Comparison of ENCODE assay signal across 11 cellular contexts in the genomic region with DNA sequence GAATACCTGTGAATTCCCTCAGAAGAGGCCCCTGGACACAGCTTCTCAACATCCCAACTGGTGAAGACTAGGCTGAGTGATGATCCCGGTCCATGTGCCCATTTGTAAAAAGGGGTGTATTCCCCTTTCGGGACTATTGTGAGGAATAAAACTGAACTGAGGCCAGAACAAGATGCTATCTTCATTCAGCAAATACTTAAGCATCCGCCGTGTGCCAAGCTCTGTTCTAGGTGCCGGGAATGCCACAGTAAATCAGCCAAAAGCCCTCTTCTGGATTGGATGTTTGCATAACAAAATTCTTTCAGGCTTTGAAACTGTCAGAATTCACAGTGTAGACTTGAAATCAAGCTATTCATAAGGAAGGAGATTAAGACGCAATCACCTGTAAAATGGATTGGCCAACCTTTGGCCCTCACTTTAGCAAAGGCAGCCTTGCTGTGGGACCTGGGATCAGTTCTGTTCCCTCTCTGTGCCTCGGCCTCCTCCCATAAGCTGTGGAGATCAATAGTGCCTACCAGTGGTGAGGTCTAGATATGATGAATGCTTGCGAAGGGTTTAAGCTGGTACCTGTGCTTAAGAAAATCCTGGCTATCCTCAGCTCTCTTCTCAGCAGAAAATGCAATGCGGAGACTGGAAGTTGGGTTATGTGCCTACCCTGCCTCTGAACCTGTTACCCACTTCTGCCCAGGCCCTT. TPM values are rescaled to one million over a fixed set of nuclear protein-coding genes. Genes with fewer than 3 reads are reported as not detected.
DNase-seq lines count a peak whose midpoint lies in the region; ATAC-seq and TF ChIP-seq lines count a peak whose summit lies in the region.
"Had no signal": no experiment of that assay in that cellular context is flagged by ENCODE, and none has a peak within 500 bp of the region (broad histone marks: within the 10 kb centered on the region; RNA-seq: fewer than 3 reads in every experiment).

No MANE protein-coding gene starts in this region.

- H3K4me3 ChIP-seq in A673 (ENCODE audit: low read depth, low read length, poor library complexity, severe bottlenecking) (no peak overlapping the region), adipocyte (ENCODE audit: low read length) (peak overlapping the region; percentile 79)
- H3K4me3 ChIP-seq: psoas muscle had no signal

- H3K9ac ChIP-seq in adipocyte (ENCODE audit: low read length) = peak overlapping the region; percentile 85

- CTCF ChIA-PET in A673 (lab: Charles Lee) = interaction anchor here (0.5 to 0.6 kb wide), 2 partner anchors 137 to 814 kb away, joined by 4 to 6 read pairs; no protein-coding TSS in a partner anchor

- peaks cover 25% of the 10 kb centered on the region for H3K4me1 Mint-ChIP-seq in HFFc6 (ENCODE audit: low read depth)

- DNase-seq in A673 (ENCODE audit: low spot score) (no peak), HFFc6 (no peak), adipocyte (ENCODE audit: low read depth) (no peak), left lobe of liver (ENCODE audit: low spot score) (no peak), AG08395 (ENCODE audit: low spot score) (no peak), substantia nigra (lab: John Stamatoyannopoulos, UW) (no peak), dedifferentiated amniotic fluid mesenchymal stem cell (ENCODE audit: extremely low spot score) (no peak)
- DNase-seq in stimulated activated naive CD4-positive, alpha-beta T cell (lab: John Stamatoyannopoulos, UW) = no peak
- DNase-seq: activated CD8-positive, alpha-beta memory T cell treated with anti-CD3 and anti-CD28 coated beads for 24 hours; aorta; psoas muscle had no signal

- no peaks in the 10 kb centered on the region for H3K27me3 ChIP-seq in A673 (replicated peaks; ENCODE audit: insufficient read depth, low read depth, low read length, poor library complexity)
- peaks cover 8% of the 10 kb centered on the region for H3K27me3 ChIP-seq in adipocyte (replicated peaks; ENCODE audit: control insufficient read depth, insufficient read depth, low read length)

- H3K9me3 Mint-ChIP-seq in HFFc6 = no peaks in the 10 kb centered on the region

- no peaks in the 10 kb centered on the region for H3K36me3 Mint-ChIP-seq in HFFc6 (ENCODE audit: low read depth)

- H3K36me3 ChIP-seq in A673 (ENCODE audit: insufficient read depth, low read length, poor library complexity, severe bottlenecking) (no peaks in the 10 kb centered on the region), adipocyte (ENCODE audit: control insufficient read depth, insufficient read depth, low read length, severe bottlenecking) (no peaks in the 10 kb centered on the region)

- H3K27ac ChIP-seq in A673 (ENCODE audit: low read depth, low read length, poor library complexity, severe bottlenecking) (no peak overlapping the region), substantia nigra (ENCODE audit: low read depth, low read length, poor library complexity, severe bottlenecking) (no peak overlapping the region)
- H3K27ac ChIP-seq: psoas muscle had no signal

- ATAC-seq in left lobe of liver = peak; percentile 16

- H3K9me3 ChIP-seq in A673 (ENCODE audit: low read depth, low read length, poor library complexity, severe bottlenecking) = no peaks in the 10 kb centered on the region
- H3K9me3 ChIP-seq in adipocyte (ENCODE audit: control insufficient read depth, low read length) = no peaks in the 10 kb centered on the region
- H3K9me3 ChIP-seq: psoas muscle had no signal

- peak overlapping the region; percentile 60; the same call in 1 of the 2 replicates for H3K27ac Mint-ChIP-seq in HFFc6

- peaks cover 8% of the 10 kb centered on the region for H3K4me1 ChIP-seq in A673 (ENCODE audit: insufficient read depth, low read length, poor library complexity, severe bottlenecking)
- H3K4me1 ChIP-seq in adipocyte (ENCODE audit: control insufficient read depth, insufficient read depth, low read length) = peaks cover 40% of the 10 kb centered on the region
- H3K4me1 ChIP-seq: psoas muscle had no signal

- TF ChIP-seq CTCF in A673 (conservative IDR thresholded peaks at IDR 0.05; ENCODE audit: low read depth, low read length) = peak; percentile 34; the same call in 1 of the 2 replicates
- peak; percentile 25; the same call in 1 of the 2 replicates for TF ChIP-seq CTCF in HFFc6 (IDR thresholded peaks at IDR 0.05)

- H3K27me3 Mint-ChIP-seq in HFFc6 (ENCODE audit: insufficient read depth) = peaks cover 50% of the 10 kb centered on the region

- no TSS peak for BruUV-seq in A673 (replicated peaks; lab: Mats Ljungman, UMichigan)

- no peak overlapping the region for H3K4me3 Mint-ChIP-seq in HFFc6

- POLR2A ChIA-PET in A673 (lab: Charles Lee; ENCODE audit: low non-redundant PET) = no interaction called here

- intact Hi-C loops in A673 (cut with micrococcal nuclease; ENCODE audit: unreplicated experiment) = loop anchor here (5.0 to 10.0 kb wide), 2 partner anchors 146 to 276 kb away; no protein-coding TSS in a partner anchor

RNA-seq across cellular contexts. Expression of a gene that starts 1.8 kb away (rescaled TPM):
- total RNA-seq in A673 (2021) (4.8 and 8.8 TPM in 2 replicates), left lobe of liver (29.3 TPM)
- total RNA-seq in HFFc6 (2021; fragmentation: NEBNext Ultra II Directional; extraction: Animal tissue kit (Norgen Biotek cat#: 25700)) = under 1 TPM in 2 of 6 experiments, not detected in 4; 0.19 to 0.21 TPM
